ENCODE assay signal across 9 cellular contexts in genomic region chr20:50514750-50515149, GRCh38. TPM values are rescaled to one million over a fixed set of nuclear protein-coding genes. Genes with fewer than 3 reads are reported as not detected.
DNase-seq lines count a peak whose midpoint lies in the region; ATAC-seq, FAIRE-seq and TF ChIP-seq lines count a peak whose summit lies in the region.
"Had no signal": no experiment of that assay in that cellular context is flagged by ENCODE, and none has a peak within 500 bp of the region (broad histone marks: within the 10 kb centered on the region; RNA-seq: fewer than 3 reads in every experiment).

No MANE protein-coding gene starts in this region.

- peak overlapping the region; percentile 95 for H3K27ac Mint-ChIP-seq in activated naive CD8-positive, alpha-beta T cell treated with anti-CD3 and anti-CD28 coated beads, Interleukin-2, amount 50 U/mL, for 24 hours
- H3K27ac Mint-ChIP-seq in neural crest cell (ENCODE audit: unreplicated experiment), result no peak overlapping the region

- H3K9me3 ChIP-seq in uterus, result no peaks in the 10 kb centered on the region

- no peaks in the 10 kb centered on the region for H3K9me3 Mint-ChIP-seq in activated naive CD8-positive, alpha-beta T cell treated with anti-CD3 and anti-CD28 coated beads, Interleukin-2, amount 50 U/mL, for 24 hours
- no peaks in the 10 kb centered on the region for H3K9me3 Mint-ChIP-seq in neural crest cell

- H3K4me3 ChIP-seq in uterus, result no peak overlapping the region

- H3K36me3 ChIP-seq in uterus, result no peaks in the 10 kb centered on the region

- H3K27me3 Mint-ChIP-seq in activated naive CD8-positive, alpha-beta T cell treated with anti-CD3 and anti-CD28 coated beads, Interleukin-2, amount 50 U/mL, for 24 hours, result no peaks in the 10 kb centered on the region
- no peaks in the 10 kb centered on the region for H3K27me3 Mint-ChIP-seq in neural crest cell (ENCODE audit: low read depth)

- TF ChIP-seq CTCF in neural crest cell (conservative IDR thresholded peaks at IDR 0.05), result no peak
- TF ChIP-seq CTCF in uterus (IDR thresholded peaks at IDR 0.05), result no peak

- intact Hi-C loops in uterus (cut with DNase I; ENCODE audit: low total_unique reads), result no loop called here

- peaks cover 25% of the 10 kb centered on the region for H3K36me3 Mint-ChIP-seq in activated naive CD8-positive, alpha-beta T cell treated with anti-CD3 and anti-CD28 coated beads, Interleukin-2, amount 50 U/mL, for 24 hours (ENCODE audit: low read depth)
- H3K36me3 Mint-ChIP-seq in neural crest cell (ENCODE audit: low read depth), result no peaks in the 10 kb centered on the region

- peak overlapping the region; percentile 95 for H3K4me3 Mint-ChIP-seq in activated naive CD8-positive, alpha-beta T cell treated with anti-CD3 and anti-CD28 coated beads, Interleukin-2, amount 50 U/mL, for 24 hours
- H3K4me3 Mint-ChIP-seq in neural crest cell, result peak overlapping the region; percentile 41

- no peaks in the 10 kb centered on the region for H3K27me3 ChIP-seq in uterus

- peak; percentile 22 for ATAC-seq in HG02870 (IDR thresholded peaks at IDR 0.05; ENCODE audit: unreplicated experiment)
- no peak for ATAC-seq in activated naive CD8-positive, alpha-beta T cell treated with anti-CD3 and anti-CD28 coated beads, Interleukin-2, amount 50 U/mL, for 24 hours
- ATAC-seq in activated CD4-positive, CD25-positive, alpha-beta regulatory T cell treated with anti-CD3 and anti-CD28 coated beads, Interleukin-2, amount 50 U/mL, for 24 hours, result no peak

- DNase-seq in GM12892 (ENCODE audit: insufficient read length) (no peak), neural crest cell (ENCODE audit: low read depth, low spot score) (no peak), uterus (no peak), MV-4-11 (lab: John Stamatoyannopoulos, UW) (no peak), NCI-H1048 (lab: John Stamatoyannopoulos, UW) (no peak)
- DNase-seq in activated naive CD8-positive, alpha-beta T cell treated with anti-CD3 and anti-CD28 coated beads, Interleukin-2, amount 50 U/mL, for 24 hours, result no peak
- DNase-seq: SW 1271 had no signal

- TF ChIP-seq POLR2A in GM12892 (IDR thresholded peaks at IDR 0.05; ENCODE audit: low read depth, low read length) (peak; percentile 39), uterus (IDR thresholded peaks at IDR 0.05) (no peak)

- H3K27ac ChIP-seq in uterus, result no peak overlapping the region

- peaks cover 87% of the 10 kb centered on the region for H3K4me1 Mint-ChIP-seq in activated naive CD8-positive, alpha-beta T cell treated with anti-CD3 and anti-CD28 coated beads, Interleukin-2, amount 50 U/mL, for 24 hours
- H3K4me1 Mint-ChIP-seq in neural crest cell, result peaks cover 54% of the 10 kb centered on the region

- peak; percentile 66 for FAIRE-seq in GM12892 (lab: Jason Lieb, UNC)

- H3K4me1 ChIP-seq in uterus, result peaks cover 0 to 11% of the 10 kb centered on the region in 2 donors

RNA-seq across cellular contexts. Expression of gene PTPN1, which starts 4.6 kb away (rescaled TPM):
- 36.9 TPM for polyA plus RNA-seq in GM12892 (2012; ENCODE audit: missing spikeins)
- total RNA-seq in neural crest cell (43.3 and 43.8 TPM in 2 replicates), uterus (10 to 100 TPM; 14.1 to 33.9 (median 20.2) TPM)
